In the genomic region with DNA sequence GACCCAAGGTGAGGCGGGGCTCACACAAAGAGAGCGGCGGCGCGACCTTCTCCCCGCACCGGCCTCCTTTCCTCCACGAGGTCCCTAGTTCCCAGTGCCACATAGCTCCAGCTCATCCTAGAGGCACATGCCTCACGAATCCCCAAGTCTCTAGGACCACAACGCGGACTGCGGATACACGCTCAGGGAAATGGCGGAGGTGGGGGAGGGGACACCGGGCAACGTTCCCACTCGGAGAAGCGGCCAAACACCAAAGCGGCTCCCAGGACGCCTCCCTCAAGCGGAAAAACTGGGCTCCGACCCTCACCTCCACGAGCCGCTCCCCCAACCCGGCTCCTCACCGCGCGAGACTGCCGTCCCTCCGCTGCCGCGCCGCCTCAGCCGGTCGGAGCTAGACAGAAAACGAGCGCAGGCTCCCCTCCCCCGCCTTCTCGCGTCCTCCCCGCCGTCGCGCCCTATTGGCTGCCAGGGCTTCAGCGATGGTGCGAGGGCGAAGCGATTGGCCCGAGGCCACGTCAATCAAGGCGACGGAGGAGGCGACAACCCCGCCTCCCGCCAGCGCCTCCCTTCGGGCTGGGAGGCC, we compare ENCODE assay signal across 1 cellular context.
TF ChIP-seq lines count a peak whose summit lies in the region.

A gene (minus strand): TSS at position 404 of the 583 bp plus-strand sequence. CDS start 1,963 bp downstream, outside the sequence.

TF ChIP-seq in HepG2, 621 proteins besides CTCF, POLR2A, EP300 and RAD21 (continued from another document and continues in another):
- TF ChIP-seq ZNF274 (CRISPR knock-in tag; IDR thresholded peaks at IDR 0.05), result 0 out of 2 replicates have a peak, but pooled peaks have one; percentile 9
- TF ChIP-seq, protein P1, sequence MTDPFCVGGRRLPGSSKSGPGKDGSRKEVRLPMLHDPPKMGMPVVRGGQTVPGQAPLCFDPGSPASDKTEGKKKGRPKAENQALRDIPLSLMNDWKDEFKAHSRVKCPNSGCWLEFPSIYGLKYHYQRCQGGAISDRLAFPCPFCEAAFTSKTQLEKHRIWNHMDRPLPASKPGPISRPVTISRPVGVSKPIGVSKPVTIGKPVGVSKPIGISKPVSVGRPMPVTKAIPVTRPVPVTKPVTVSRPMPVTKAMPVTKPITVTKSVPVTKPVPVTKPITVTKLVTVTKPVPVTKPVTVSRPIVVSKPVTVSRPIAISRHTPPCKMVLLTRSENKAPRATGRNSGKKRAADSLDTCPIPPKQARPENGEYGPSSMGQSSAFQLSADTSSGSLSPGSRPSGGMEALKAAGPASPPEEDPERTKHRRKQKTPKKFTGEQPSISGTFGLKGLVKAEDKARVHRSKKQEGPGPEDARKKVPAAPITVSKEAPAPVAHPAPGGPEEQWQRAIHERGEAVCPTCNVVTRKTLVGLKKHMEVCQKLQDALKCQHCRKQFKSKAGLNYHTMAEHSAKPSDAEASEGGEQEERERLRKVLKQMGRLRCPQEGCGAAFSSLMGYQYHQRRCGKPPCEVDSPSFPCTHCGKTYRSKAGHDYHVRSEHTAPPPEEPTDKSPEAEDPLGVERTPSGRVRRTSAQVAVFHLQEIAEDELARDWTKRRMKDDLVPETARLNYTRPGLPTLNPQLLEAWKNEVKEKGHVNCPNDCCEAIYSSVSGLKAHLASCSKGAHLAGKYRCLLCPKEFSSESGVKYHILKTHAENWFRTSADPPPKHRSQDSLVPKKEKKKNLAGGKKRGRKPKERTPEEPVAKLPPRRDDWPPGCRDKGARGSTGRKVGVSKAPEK (CRISPR knock-in tag; IDR thresholded peaks at IDR 0.05; ENCODE audit: borderline replicate concordance), result no peak; the same call in 1 of the 2 replicates
- 0 out of 2 replicates have a peak, but pooled peaks have one; percentile 39 for TF ChIP-seq SNAPC2 (CRISPR knock-in tag; IDR thresholded peaks at IDR 0.05)
- peak; percentile 90 for TF ChIP-seq HNRNPLL (IDR thresholded peaks at IDR 0.05; ENCODE audit: low read depth, low read length, poor library complexity, severe bottlenecking)
- peak; percentile 82 for TF ChIP-seq CREM (IDR thresholded peaks at IDR 0.05)
- TF ChIP-seq CREM (CRISPR knock-in tag; IDR thresholded peaks at IDR 0.05), result no peak
- TF ChIP-seq TMF1 (CRISPR knock-in tag; IDR thresholded peaks at IDR 0.05; ENCODE audit: low read depth), result peak; percentile 42; the same call in 1 of the 2 replicates
- TF ChIP-seq ZNF354B (CRISPR knock-in tag; IDR thresholded peaks at IDR 0.05), result 0 out of 2 replicates have a peak, but pooled peaks have one; percentile 75
- TF ChIP-seq, protein P2, sequence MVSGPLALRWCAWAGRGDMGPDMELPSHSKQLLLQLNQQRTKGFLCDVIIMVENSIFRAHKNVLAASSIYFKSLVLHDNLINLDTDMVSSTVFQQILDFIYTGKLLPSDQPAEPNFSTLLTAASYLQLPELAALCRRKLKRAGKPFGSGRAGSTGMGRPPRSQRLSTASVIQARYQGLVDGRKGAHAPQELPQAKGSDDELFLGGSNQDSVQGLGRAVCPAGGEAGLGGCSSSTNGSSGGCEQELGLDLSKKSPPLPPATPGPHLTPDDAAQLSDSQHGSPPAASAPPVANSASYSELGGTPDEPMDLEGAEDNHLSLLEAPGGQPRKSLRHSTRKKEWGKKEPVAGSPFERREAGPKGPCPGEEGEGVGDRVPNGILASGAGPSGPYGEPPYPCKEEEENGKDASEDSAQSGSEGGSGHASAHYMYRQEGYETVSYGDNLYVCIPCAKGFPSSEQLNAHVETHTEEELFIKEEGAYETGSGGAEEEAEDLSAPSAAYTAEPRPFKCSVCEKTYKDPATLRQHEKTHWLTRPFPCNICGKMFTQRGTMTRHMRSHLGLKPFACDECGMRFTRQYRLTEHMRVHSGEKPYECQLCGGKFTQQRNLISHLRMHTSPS (CRISPR knock-in tag; IDR thresholded peaks at IDR 0.05; ENCODE audit: low read depth), result peak; percentile 12
- TF ChIP-seq NR2F1 (CRISPR knock-in tag; IDR thresholded peaks at IDR 0.05), result 0 out of 4 replicates have a peak, but pooled peaks of 1 of the 2 experiments have one; percentile 3
- TF ChIP-seq ZBTB42 (CRISPR knock-in tag; IDR thresholded peaks at IDR 0.05), result peak; percentile 23; the same call in 1 of the 2 replicates
- peak; percentile 20; the same call in 1 of the 2 replicates for TF ChIP-seq PHF8 (CRISPR knock-in tag; IDR thresholded peaks at IDR 0.05)
- no peak for TF ChIP-seq SMAD9 (CRISPR knock-in tag; IDR thresholded peaks at IDR 0.05)
- TF ChIP-seq, protein P3, sequence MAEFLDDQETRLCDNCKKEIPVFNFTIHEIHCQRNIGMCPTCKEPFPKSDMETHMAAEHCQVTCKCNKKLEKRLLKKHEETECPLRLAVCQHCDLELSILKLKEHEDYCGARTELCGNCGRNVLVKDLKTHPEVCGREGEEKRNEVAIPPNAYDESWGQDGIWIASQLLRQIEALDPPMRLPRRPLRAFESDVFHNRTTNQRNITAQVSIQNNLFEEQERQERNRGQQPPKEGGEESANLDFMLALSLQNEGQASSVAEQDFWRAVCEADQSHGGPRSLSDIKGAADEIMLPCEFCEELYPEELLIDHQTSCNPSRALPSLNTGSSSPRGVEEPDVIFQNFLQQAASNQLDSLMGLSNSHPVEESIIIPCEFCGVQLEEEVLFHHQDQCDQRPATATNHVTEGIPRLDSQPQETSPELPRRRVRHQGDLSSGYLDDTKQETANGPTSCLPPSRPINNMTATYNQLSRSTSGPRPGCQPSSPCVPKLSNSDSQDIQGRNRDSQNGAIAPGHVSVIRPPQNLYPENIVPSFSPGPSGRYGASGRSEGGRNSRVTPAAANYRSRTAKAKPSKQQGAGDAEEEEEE (CRISPR knock-in tag; IDR thresholded peaks at IDR 0.05; ENCODE audit: borderline replicate concordance), result peak; percentile 31; the same call in 1 of the 2 replicates
- TF ChIP-seq MED13 (CRISPR knock-in tag; IDR thresholded peaks at IDR 0.05), result no peak
- TF ChIP-seq, protein P4, sequence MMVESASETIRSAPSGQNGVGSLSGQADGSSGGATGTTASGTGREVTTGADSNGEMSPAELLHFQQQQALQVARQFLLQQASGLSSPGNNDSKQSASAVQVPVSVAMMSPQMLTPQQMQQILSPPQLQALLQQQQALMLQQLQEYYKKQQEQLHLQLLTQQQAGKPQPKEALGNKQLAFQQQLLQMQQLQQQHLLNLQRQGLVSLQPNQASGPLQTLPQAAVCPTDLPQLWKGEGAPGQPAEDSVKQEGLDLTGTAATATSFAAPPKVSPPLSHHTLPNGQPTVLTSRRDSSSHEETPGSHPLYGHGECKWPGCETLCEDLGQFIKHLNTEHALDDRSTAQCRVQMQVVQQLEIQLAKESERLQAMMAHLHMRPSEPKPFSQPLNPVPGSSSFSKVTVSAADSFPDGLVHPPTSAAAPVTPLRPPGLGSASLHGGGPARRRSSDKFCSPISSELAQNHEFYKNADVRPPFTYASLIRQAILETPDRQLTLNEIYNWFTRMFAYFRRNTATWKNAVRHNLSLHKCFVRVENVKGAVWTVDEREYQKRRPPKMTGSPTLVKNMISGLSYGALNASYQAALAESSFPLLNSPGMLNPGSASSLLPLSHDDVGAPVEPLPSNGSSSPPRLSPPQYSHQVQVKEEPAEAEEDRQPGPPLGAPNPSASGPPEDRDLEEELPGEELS (CRISPR knock-in tag; IDR thresholded peaks at IDR 0.05), result peak; percentile 4; the same call in 1 of the 2 replicates
- peak; percentile 69 for TF ChIP-seq TAF1 (CRISPR knock-in tag; IDR thresholded peaks at IDR 0.05)
- TF ChIP-seq HNRNPK (IDR thresholded peaks at IDR 0.05; ENCODE audit: low read depth, low read length, poor library complexity, severe bottlenecking), result no peak
- TF ChIP-seq, protein P5, sequence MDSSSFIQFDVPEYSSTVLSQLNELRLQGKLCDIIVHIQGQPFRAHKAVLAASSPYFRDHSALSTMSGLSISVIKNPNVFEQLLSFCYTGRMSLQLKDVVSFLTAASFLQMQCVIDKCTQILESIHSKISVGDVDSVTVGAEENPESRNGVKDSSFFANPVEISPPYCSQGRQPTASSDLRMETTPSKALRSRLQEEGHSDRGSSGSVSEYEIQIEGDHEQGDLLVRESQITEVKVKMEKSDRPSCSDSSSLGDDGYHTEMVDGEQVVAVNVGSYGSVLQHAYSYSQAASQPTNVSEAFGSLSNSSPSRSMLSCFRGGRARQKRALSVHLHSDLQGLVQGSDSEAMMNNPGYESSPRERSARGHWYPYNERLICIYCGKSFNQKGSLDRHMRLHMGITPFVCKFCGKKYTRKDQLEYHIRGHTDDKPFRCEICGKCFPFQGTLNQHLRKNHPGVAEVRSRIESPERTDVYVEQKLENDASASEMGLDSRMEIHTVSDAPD (CRISPR knock-in tag; IDR thresholded peaks at IDR 0.05), result 0 out of 2 replicates have a peak, but pooled peaks have one; percentile 56
- TF ChIP-seq, protein P6, sequence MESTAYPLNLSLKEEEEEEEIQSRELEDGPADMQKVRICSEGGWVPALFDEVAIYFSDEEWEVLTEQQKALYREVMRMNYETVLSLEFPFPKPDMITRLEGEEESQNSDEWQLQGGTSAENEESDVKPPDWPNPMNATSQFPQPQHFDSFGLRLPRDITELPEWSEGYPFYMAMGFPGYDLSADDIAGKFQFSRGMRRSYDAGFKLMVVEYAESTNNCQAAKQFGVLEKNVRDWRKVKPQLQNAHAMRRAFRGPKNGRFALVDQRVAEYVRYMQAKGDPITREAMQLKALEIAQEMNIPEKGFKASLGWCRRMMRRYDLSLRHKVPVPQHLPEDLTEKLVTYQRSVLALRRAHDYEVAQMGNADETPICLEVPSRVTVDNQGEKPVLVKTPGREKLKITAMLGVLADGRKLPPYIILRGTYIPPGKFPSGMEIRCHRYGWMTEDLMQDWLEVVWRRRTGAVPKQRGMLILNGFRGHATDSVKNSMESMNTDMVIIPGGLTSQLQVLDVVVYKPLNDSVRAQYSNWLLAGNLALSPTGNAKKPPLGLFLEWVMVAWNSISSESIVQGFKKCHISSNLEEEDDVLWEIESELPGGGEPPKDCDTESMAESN (CRISPR knock-in tag; conservative IDR thresholded peaks at IDR 0.05), result peak; percentile 46; the same call in 1 of the 2 replicates
- no peak for TF ChIP-seq ARID2 (CRISPR knock-in tag; IDR thresholded peaks at IDR 0.05; ENCODE audit: borderline replicate concordance)
- TF ChIP-seq, protein P7, sequence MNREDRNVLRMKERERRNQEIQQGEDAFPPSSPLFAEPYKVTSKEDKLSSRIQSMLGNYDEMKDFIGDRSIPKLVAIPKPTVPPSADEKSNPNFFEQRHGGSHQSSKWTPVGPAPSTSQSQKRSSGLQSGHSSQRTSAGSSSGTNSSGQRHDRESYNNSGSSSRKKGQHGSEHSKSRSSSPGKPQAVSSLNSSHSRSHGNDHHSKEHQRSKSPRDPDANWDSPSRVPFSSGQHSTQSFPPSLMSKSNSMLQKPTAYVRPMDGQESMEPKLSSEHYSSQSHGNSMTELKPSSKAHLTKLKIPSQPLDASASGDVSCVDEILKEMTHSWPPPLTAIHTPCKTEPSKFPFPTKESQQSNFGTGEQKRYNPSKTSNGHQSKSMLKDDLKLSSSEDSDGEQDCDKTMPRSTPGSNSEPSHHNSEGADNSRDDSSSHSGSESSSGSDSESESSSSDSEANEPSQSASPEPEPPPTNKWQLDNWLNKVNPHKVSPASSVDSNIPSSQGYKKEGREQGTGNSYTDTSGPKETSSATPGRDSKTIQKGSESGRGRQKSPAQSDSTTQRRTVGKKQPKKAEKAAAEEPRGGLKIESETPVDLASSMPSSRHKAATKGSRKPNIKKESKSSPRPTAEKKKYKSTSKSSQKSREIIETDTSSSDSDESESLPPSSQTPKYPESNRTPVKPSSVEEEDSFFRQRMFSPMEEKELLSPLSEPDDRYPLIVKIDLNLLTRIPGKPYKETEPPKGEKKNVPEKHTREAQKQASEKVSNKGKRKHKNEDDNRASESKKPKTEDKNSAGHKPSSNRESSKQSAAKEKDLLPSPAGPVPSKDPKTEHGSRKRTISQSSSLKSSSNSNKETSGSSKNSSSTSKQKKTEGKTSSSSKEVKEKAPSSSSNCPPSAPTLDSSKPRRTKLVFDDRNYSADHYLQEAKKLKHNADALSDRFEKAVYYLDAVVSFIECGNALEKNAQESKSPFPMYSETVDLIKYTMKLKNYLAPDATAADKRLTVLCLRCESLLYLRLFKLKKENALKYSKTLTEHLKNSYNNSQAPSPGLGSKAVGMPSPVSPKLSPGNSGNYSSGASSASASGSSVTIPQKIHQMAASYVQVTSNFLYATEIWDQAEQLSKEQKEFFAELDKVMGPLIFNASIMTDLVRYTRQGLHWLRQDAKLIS (CRISPR knock-in tag; IDR thresholded peaks at IDR 0.05), result no peak
- TF ChIP-seq SP4 (CRISPR knock-in tag; IDR thresholded peaks at IDR 0.05), result peak; percentile 56; the same call in 1 of the 2 replicates
- no peak for TF ChIP-seq RXRA (CRISPR knock-in tag; IDR thresholded peaks at IDR 0.05)
- TF ChIP-seq POGZ (CRISPR knock-in tag; IDR thresholded peaks at IDR 0.05), result peak; percentile 3; the same call in 1 of the 2 replicates
- TF ChIP-seq ZNF543 (CRISPR knock-in tag; IDR thresholded peaks at IDR 0.05), result 0 out of 2 replicates have a peak, but pooled peaks have one; percentile 45
- TF ChIP-seq TGIF2 (CRISPR knock-in tag; IDR thresholded peaks at IDR 0.05), result peak; percentile 49
- TF ChIP-seq HNRNPUL1 (IDR thresholded peaks at IDR 0.05; ENCODE audit: low read depth, low read length), result 0 out of 2 replicates have a peak, but pooled peaks have one; percentile 45
- 0 out of 2 replicates have a peak, but pooled peaks have one; percentile 13 for TF ChIP-seq ZNF557 (CRISPR knock-in tag; IDR thresholded peaks at IDR 0.05)
- TF ChIP-seq FOXC1 (CRISPR knock-in tag; IDR thresholded peaks at IDR 0.05; ENCODE audit: borderline replicate concordance), result peak; percentile 74; the same call in 1 of the 2 replicates
- TF ChIP-seq ZFP90 (CRISPR knock-in tag; IDR thresholded peaks at IDR 0.05; ENCODE audit: borderline replicate concordance), result peak; percentile 58; the same call in 1 of the 2 replicates
- peak; percentile 89 for TF ChIP-seq SSRP1 (CRISPR knock-in tag; IDR thresholded peaks at IDR 0.05)
- TF ChIP-seq RFX5 (IDR thresholded peaks at IDR 0.05; ENCODE audit: low read depth, low read length), result 0 out of 2 replicates have a peak, but pooled peaks have one; percentile 18
- peak; percentile 10 for TF ChIP-seq XRCC5 (optimal IDR thresholded peaks at IDR 0.05; ENCODE audit: low read length)
- peak; percentile 17; the same call in 1 of the 2 replicates for TF ChIP-seq ZC3H13 (CRISPR knock-in tag; IDR thresholded peaks at IDR 0.05)
- no peak for TF ChIP-seq ZNF598 (CRISPR knock-in tag; IDR thresholded peaks at IDR 0.05; ENCODE audit: borderline replicate concordance)
- no peak for TF ChIP-seq TBX3 (IDR thresholded peaks at IDR 0.05; ENCODE audit: borderline replicate concordance)
- peak; percentile 41 for TF ChIP-seq PTBP1 (IDR thresholded peaks at IDR 0.05; ENCODE audit: low read depth, low read length, poor library complexity, severe bottlenecking)
- peak; percentile 92 for TF ChIP-seq CREB1 (IDR thresholded peaks at IDR 0.05)
- peak; percentile 94 for TF ChIP-seq CREB1 (CRISPR knock-in tag; IDR thresholded peaks at IDR 0.05)
- no peak for TF ChIP-seq TCF7L2 (IDR thresholded peaks at IDR 0.05; ENCODE audit: low read depth, low read length)
- TF ChIP-seq SPEN (CRISPR knock-in tag; IDR thresholded peaks at IDR 0.05; ENCODE audit: low read depth), result 0 out of 2 replicates have a peak, but pooled peaks have one; percentile 17
- TF ChIP-seq ZFP82 (CRISPR knock-in tag; IDR thresholded peaks at IDR 0.05; ENCODE audit: borderline replicate concordance), result peak; percentile 75
- 0 out of 2 replicates have a peak, but pooled peaks have one; percentile 2 for TF ChIP-seq PHF20 (CRISPR knock-in tag; IDR thresholded peaks at IDR 0.05)
